ENCODE assay signal across 2 cellular contexts in the genomic region with DNA sequence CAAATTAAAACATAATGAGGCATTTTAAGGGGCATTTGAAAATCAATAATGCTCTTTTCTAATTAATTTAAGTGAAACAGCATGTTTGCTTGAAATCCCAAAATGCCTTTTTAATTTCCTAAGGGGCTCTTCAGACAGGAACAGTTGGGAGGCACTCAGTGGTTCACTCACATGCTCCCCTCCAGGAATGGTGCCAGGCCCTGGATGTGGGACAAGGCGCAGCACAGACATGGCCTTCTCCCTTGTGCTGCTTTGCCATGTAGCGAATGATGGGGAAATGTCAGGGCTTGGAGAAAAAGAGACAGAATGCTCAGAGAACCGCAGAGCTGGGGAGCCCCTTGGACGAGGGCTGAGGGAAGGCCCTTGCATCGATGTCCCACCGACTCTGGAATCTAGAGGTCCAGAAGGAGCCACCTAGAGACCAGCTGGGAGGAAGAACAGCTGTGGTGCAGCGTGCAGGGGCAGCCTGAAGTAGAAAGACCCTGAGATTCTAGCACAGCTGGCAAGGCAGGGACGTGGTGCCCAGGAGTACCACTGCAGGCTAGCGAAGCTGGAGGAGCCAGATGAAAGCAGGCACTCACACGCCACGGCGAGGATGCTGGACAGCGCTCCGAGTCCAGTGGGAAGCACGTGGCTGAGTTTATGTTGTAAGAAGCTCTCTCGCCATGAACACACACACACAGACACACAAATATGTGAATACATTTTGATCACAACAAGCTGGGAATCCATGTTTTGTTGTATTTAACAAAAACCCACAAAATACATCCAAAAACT.
TF ChIP-seq lines count a peak whose summit lies in the region.

No MANE protein-coding gene starts in this region.

TF ChIP-seq in H1, 55 proteins besides CTCF, POLR2A, EP300 and RAD21:
- TF ChIP-seq CHD1 (IDR thresholded peaks at IDR 0.05; ENCODE audit: low read depth, low read length) (no peak), BRCA1 (IDR thresholded peaks at IDR 0.05; ENCODE audit: low read depth, low read length) (no peak), CBX8 (IDR thresholded peaks at IDR 0.05; ENCODE audit: borderline replicate concordance, low read depth, low read length) (no peak), SUZ12 (IDR thresholded peaks at IDR 0.05; ENCODE audit: low read length) (no peak), KDM1A (IDR thresholded peaks at IDR 0.05; ENCODE audit: borderline replicate concordance, low read length) (no peak), RBBP5 (IDR thresholded peaks at IDR 0.05; ENCODE audit: borderline replicate concordance, low read depth, low read length) (no peak), SIRT6 (IDR thresholded peaks at IDR 0.05; ENCODE audit: low read length) (no peak), SAP30 (IDR thresholded peaks at IDR 0.05; ENCODE audit: insufficient read depth, insufficient replicate concordance, low read length) (no peak), TBP (IDR thresholded peaks at IDR 0.05; ENCODE audit: low read depth, low read length) (no peak), RNF2 (IDR thresholded peaks at IDR 0.05; ENCODE audit: borderline replicate concordance, low read depth, low read length, missing control alignments, poor library complexity, severe bottlenecking) (no peak)
- TF ChIP-seq, protein P1, sequence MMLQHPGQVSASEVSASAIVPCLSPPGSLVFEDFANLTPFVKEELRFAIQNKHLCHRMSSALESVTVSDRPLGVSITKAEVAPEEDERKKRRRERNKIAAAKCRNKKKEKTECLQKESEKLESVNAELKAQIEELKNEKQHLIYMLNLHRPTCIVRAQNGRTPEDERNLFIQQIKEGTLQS (IDR thresholded peaks at IDR 0.05; ENCODE audit: insufficient read depth, low read depth, low read length) = no peak
- TF ChIP-seq, protein P2, sequence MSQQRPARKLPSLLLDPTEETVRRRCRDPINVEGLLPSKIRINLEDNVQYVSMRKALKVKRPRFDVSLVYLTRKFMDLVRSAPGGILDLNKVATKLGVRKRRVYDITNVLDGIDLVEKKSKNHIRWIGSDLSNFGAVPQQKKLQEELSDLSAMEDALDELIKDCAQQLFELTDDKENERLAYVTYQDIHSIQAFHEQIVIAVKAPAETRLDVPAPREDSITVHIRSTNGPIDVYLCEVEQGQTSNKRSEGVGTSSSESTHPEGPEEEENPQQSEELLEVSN (IDR thresholded peaks at IDR 0.05) = no peak

TF ChIP-seq in HEK293T, 16 proteins besides CTCF, POLR2A, EP300 and RAD21:
- no peak for TF ChIP-seq FOXK2 (IDR thresholded peaks at IDR 0.05)
- no peak for TF ChIP-seq SP1 (IDR thresholded peaks at IDR 0.05)
- TF ChIP-seq, protein P3, sequence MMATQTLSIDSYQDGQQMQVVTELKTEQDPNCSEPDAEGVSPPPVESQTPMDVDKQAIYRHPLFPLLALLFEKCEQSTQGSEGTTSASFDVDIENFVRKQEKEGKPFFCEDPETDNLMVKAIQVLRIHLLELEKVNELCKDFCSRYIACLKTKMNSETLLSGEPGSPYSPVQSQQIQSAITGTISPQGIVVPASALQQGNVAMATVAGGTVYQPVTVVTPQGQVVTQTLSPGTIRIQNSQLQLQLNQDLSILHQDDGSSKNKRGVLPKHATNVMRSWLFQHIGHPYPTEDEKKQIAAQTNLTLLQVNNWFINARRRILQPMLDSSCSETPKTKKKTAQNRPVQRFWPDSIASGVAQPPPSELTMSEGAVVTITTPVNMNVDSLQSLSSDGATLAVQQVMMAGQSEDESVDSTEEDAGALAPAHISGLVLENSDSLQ (IDR thresholded peaks at IDR 0.05) = no peak
- TF ChIP-seq NFRKB (IDR thresholded peaks at IDR 0.05) = no peak
- no peak for TF ChIP-seq ZNF384 (IDR thresholded peaks at IDR 0.05)
- no peak for TF ChIP-seq SUZ12 (IDR thresholded peaks at IDR 0.05)
- no peak for TF ChIP-seq CTBP1 (IDR thresholded peaks at IDR 0.05; ENCODE audit: borderline replicate concordance)
- no peak for TF ChIP-seq L3MBTL2 (conservative IDR thresholded peaks at IDR 0.05)
- no peak for TF ChIP-seq ARNT (IDR thresholded peaks at IDR 0.05)
- no peak for TF ChIP-seq HDGF (IDR thresholded peaks at IDR 0.05; ENCODE audit: borderline replicate concordance)
- no peak for TF ChIP-seq BHLHE40 (IDR thresholded peaks at IDR 0.05; ENCODE audit: borderline replicate concordance)
- TF ChIP-seq LEF1 (IDR thresholded peaks at IDR 0.05; ENCODE audit: borderline replicate concordance) = no peak
- TF ChIP-seq TARDBP (IDR thresholded peaks at IDR 0.05) = no peak
- TF ChIP-seq ELF4 (IDR thresholded peaks at IDR 0.05) = no peak
